Comparison of ENCODE assay signal across 13 cellular contexts in the genomic region with DNA sequence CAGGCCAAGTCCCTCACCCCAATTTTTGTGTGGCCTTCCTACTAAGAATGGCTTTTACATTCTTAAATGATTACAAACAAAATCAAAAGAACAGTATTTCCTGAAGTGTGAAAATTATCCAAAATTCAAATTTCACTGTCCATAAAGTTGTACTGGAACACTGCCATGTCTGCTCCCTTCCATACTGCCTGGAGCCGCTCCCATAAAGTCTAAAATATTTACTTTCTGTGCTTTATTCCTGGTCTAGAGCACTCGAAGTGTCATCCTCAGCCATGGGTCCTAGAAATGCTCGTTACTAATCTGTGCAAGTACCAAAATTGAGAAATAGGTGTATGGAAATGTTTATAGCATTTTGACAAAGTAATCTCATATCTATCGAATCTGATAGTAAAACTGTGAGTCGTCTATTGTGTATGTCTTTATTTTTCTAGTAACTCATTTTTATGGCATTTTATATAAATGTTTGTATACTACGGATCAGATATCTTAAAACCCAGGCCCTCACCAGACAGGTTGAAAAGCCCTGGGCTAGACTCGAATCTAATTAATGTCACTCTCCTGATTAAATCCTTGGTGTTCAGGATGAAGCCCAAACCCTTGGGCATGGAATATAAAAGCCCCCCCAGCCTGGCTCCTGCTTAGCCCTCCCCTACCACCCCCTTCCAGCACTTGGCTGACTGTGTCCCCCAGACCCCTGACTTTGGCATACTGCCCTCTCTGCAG. TPM values are rescaled to one million over a fixed set of nuclear protein-coding genes. Genes with fewer than 3 reads are reported as not detected.
A peak's percentile ranks its signal among the peaks of the same experiment; 100 is the strongest.
DNase-seq lines count a peak whose midpoint lies in the region; ATAC-seq, FAIRE-seq and TF ChIP-seq lines count a peak whose summit lies in the region.
"Had no signal": no experiment of that assay in that cellular context is flagged by ENCODE, and none has a peak within 500 bp of the region (broad histone marks: within the 10 kb centered on the region; RNA-seq: fewer than 3 reads in every experiment).

No MANE protein-coding gene starts in this region.

- no peaks in the 10 kb centered on the region for H3K27me3 Mint-ChIP-seq in activated naive CD4-positive, alpha-beta T cell treated with anti-CD3 and anti-CD28 coated beads for 36 hours (ENCODE audit: low read depth)
- no peaks in the 10 kb centered on the region for H3K27me3 Mint-ChIP-seq in stimulated activated naive B cell treated with anti-CD40 and anti-IgM and Interleukin-4, amounts not matched to agents 10 μg/mL and 1 μg/mL and 100 μg/mL, for 72 hours

- H3K9me3 ChIP-seq in Panc1 (ENCODE audit: control insufficient read depth, insufficient read depth, low read depth, low read length) (no peaks in the 10 kb centered on the region), gastroesophageal sphincter (no peaks in the 10 kb centered on the region), prostate gland (no peaks in the 10 kb centered on the region), A673 (ENCODE audit: low read depth, low read length, poor library complexity, severe bottlenecking) (no peaks in the 10 kb centered on the region)
- H3K9me3 ChIP-seq: upper lobe of right lung had no signal

- 34 to 35% methylated on average over 7 of the region's 7 CpGs for WGBS in gastroesophageal sphincter (ENCODE audit: low coverage in 1 of 2), 2 donors
- 23% methylated on average over 7 of the region's 7 CpGs for WGBS in prostate gland

- TF ChIP-seq POLR2A in gastroesophageal sphincter (IDR thresholded peaks at IDR 0.05) = no peak
- no peak for TF ChIP-seq POLR2A in prostate gland (IDR thresholded peaks at IDR 0.05)
- TF ChIP-seq POLR2A in H54 (IDR thresholded peaks at IDR 0.05; ENCODE audit: low read depth, low read length) = no peak

- intact Hi-C loops in activated naive CD4-positive, alpha-beta T cell treated with anti-CD3 and anti-CD28 coated beads for 36 hours (cut with micrococcal nuclease) = no loop called here
- intact Hi-C loops in Panc1 (cut with micrococcal nuclease; ENCODE audit: unreplicated experiment) = no loop called here
- intact Hi-C loops in prostate gland (cut with DNase I) = loop anchor here (10.0 kb wide), 1 partner anchor 642 kb away; a partner anchor contains a TSS
- intact Hi-C loops in A673 (cut with micrococcal nuclease; ENCODE audit: unreplicated experiment) = no loop called here

- POLR2A ChIA-PET in Panc1 (lab: Charles Lee) (interaction anchor here (1.0 kb wide), 1 partner anchor 19 kb away, joined by 3 read pairs; no protein-coding TSS in a partner anchor), A673 (lab: Charles Lee; ENCODE audit: low non-redundant PET) (interaction anchor here (0.6 kb wide), 1 partner anchor 1029 kb away, joined by 7 read pairs; no protein-coding TSS in a partner anchor)

- TF ChIP-seq CTCF in Panc1 (IDR thresholded peaks at IDR 0.05) (no peak), gastroesophageal sphincter (IDR thresholded peaks at IDR 0.05) (no peak), prostate gland (IDR thresholded peaks at IDR 0.05) (no peak), A673 (conservative IDR thresholded peaks at IDR 0.05; ENCODE audit: low read depth, low read length) (no peak)

- no peak for TF ChIP-seq EP300 in gastroesophageal sphincter (IDR thresholded peaks at IDR 0.05)

- in situ Hi-C loops in Panc1 (cut with HindIII; ENCODE audit: low pct_unique_long_range_greater_than_20kb, low sequenced_read_pairs) = no loop called here

- no peaks in the 10 kb centered on the region for H3K9me3 Mint-ChIP-seq in activated naive CD4-positive, alpha-beta T cell treated with anti-CD3 and anti-CD28 coated beads for 36 hours
- no peaks in the 10 kb centered on the region for H3K9me3 Mint-ChIP-seq in stimulated activated naive B cell treated with anti-CD40 and anti-IgM and Interleukin-4, amounts not matched to agents 10 μg/mL and 1 μg/mL and 100 μg/mL, for 72 hours

- H3K27ac ChIP-seq in Panc1 (ENCODE audit: low read length) = peak overlapping the region; percentile 44; the same call in 1 of the 2 replicates
- H3K27ac ChIP-seq in gastroesophageal sphincter = peak overlapping the region; percentile 20 to 99 (median 60)
- H3K27ac ChIP-seq in prostate gland = peak overlapping the region in 1 of 2 donors; percentile 1
- H3K27ac ChIP-seq in A673 (ENCODE audit: low read depth, low read length, poor library complexity, severe bottlenecking) = no peak overlapping the region
- H3K27ac ChIP-seq: upper lobe of right lung had no signal

- no peak overlapping the region for H3K4me3 Mint-ChIP-seq in activated naive CD4-positive, alpha-beta T cell treated with anti-CD3 and anti-CD28 coated beads for 36 hours
- no peak overlapping the region for H3K4me3 Mint-ChIP-seq in stimulated activated naive B cell treated with anti-CD40 and anti-IgM and Interleukin-4, amounts not matched to agents 10 μg/mL and 1 μg/mL and 100 μg/mL, for 72 hours

- H3K4me1 ChIP-seq in Panc1 (ENCODE audit: control insufficient read depth, insufficient read depth, low read length) (peaks cover 41% of the 10 kb centered on the region), gastroesophageal sphincter (peaks cover 10 to 71% (median 29%) of the 10 kb centered on the region in 3 donors), prostate gland (replicated peaks) (peaks cover 21% of the 10 kb centered on the region), A673 (ENCODE audit: insufficient read depth, low read length, poor library complexity, severe bottlenecking) (peaks cover 39% of the 10 kb centered on the region)

- H3K27me3 ChIP-seq in Panc1 (ENCODE audit: control insufficient read depth, insufficient read depth, low read length) (no peaks in the 10 kb centered on the region), gastroesophageal sphincter (no peaks in the 10 kb centered on the region), prostate gland (replicated peaks; ENCODE audit: insufficient read depth) (no peaks in the 10 kb centered on the region), A673 (replicated peaks; ENCODE audit: insufficient read depth, low read depth, low read length, poor library complexity) (no peaks in the 10 kb centered on the region)
- H3K27me3 ChIP-seq: upper lobe of right lung had no signal

- H3K4me3 ChIP-seq in Panc1 (ENCODE audit: low read depth in 2 of 2, low read length in 2 of 2) = no peak overlapping the region
- H3K4me3 ChIP-seq in gastroesophageal sphincter = peak overlapping the region in 1 of 2 donors; percentile 5
- no peak overlapping the region for H3K4me3 ChIP-seq in prostate gland
- no peak overlapping the region for H3K4me3 ChIP-seq in A673 (ENCODE audit: low read depth, low read length, poor library complexity, severe bottlenecking)
- H3K4me3 ChIP-seq: upper lobe of right lung had no signal

- H3K36me3 Mint-ChIP-seq in activated naive CD4-positive, alpha-beta T cell treated with anti-CD3 and anti-CD28 coated beads for 36 hours (ENCODE audit: low read depth) = peaks cover 37% of the 10 kb centered on the region
- peaks cover 10 to 30% of the 10 kb centered on the region in 2 donors for H3K36me3 Mint-ChIP-seq in stimulated activated naive B cell treated with anti-CD40 and anti-IgM and Interleukin-4, amounts not matched to agents 10 μg/mL and 1 μg/mL and 100 μg/mL, for 72 hours

- CTCF ChIA-PET in activated naive CD4-positive, alpha-beta T cell treated with anti-CD3 and anti-CD28 coated beads for 36 hours (lab: Charles Lee) = interaction anchor here (0.7 to 1.7 kb wide), 2 partner anchors 19 to 642 kb away, joined by 3 read pairs; no protein-coding TSS in a partner anchor
- CTCF ChIA-PET in Panc1 (lab: Charles Lee) (interaction anchor here (0.5 to 0.6 kb wide), 3 partner anchors 7 to 184 kb away, joined by 3 to 7 read pairs (median 3); no protein-coding TSS in a partner anchor), A673 (lab: Charles Lee) (no interaction called here)

- H3K4me1 Mint-ChIP-seq in activated naive CD4-positive, alpha-beta T cell treated with anti-CD3 and anti-CD28 coated beads for 36 hours (ENCODE audit: low read depth) = peaks cover 49% of the 10 kb centered on the region
- peaks cover 33 to 57% of the 10 kb centered on the region in 2 donors for H3K4me1 Mint-ChIP-seq in stimulated activated naive B cell treated with anti-CD40 and anti-IgM and Interleukin-4, amounts not matched to agents 10 μg/mL and 1 μg/mL and 100 μg/mL, for 72 hours

- H3K27ac Mint-ChIP-seq in activated naive CD4-positive, alpha-beta T cell treated with anti-CD3 and anti-CD28 coated beads for 36 hours = peak overlapping the region; percentile 11
- H3K27ac Mint-ChIP-seq in stimulated activated naive B cell treated with anti-CD40 and anti-IgM and Interleukin-4, amounts not matched to agents 10 μg/mL and 1 μg/mL and 100 μg/mL, for 72 hours = peak overlapping the region; percentile 52

- ATAC-seq in Panc1 (no peak), gastroesophageal sphincter (no peak)
- no peak for ATAC-seq in stimulated activated naive B cell treated with anti-CD40 and anti-IgM and Interleukin-4, amounts not matched to agents 10 μg/mL and 1 μg/mL and 100 μg/mL, for 72 hours (replicated peaks)
- ATAC-seq: sciatic nerve had no signal

- H3K36me3 ChIP-seq in Panc1 (ENCODE audit: control insufficient read depth, insufficient read depth, low read length) = peaks cover 8% of the 10 kb centered on the region
- peaks cover 4 to 41% of the 10 kb centered on the region in 2 donors for H3K36me3 ChIP-seq in gastroesophageal sphincter
- no peaks in the 10 kb centered on the region for H3K36me3 ChIP-seq in prostate gland
- H3K36me3 ChIP-seq in A673 (ENCODE audit: insufficient read depth, low read length, poor library complexity, severe bottlenecking) = peaks cover 44% of the 10 kb centered on the region

- DNase-seq in activated naive CD4-positive, alpha-beta T cell treated with anti-CD3 and anti-CD28 coated beads for 36 hours = no peak
- no peak for DNase-seq in activated naive CD4-positive, alpha-beta T cell (lab: John Stamatoyannopoulos, UW)
- DNase-seq in Panc1 (ENCODE audit: low read depth, low spot score) (no peak), prostate gland (ENCODE audit: low spot score) (no peak), H54 (ENCODE audit: insufficient read length, low spot score) (no peak), A673 (ENCODE audit: low spot score) (no peak)
- DNase-seq in stimulated activated naive B cell treated with anti-CD40 and anti-IgM and Interleukin-4, amounts not matched to agents 10 μg/mL and 1 μg/mL and 100 μg/mL, for 72 hours = no peak
- DNase-seq: effector CD4-positive, alpha-beta T cell; H7; NCI-H2029 treated with DMSO at 0.1 percent for 48 hours; upper lobe of right lung had no signal

- FAIRE-seq in H54 (lab: Jason Lieb, UNC) = no peak

- BruUV-seq in Panc1 (replicated peaks; lab: Mats Ljungman, UMichigan) = no TSS peak
- BruUV-seq in A673 (replicated peaks; lab: Mats Ljungman, UMichigan) = no TSS peak

RNA-seq across cellular contexts. Expression of a gene that starts 4.9 kb away (rescaled TPM):
- 100 to 1,000 TPM; 132 to 138 TPM for total RNA-seq in activated naive CD4-positive, alpha-beta T cell treated with anti-CD3 and anti-CD28 coated beads for 36 hours
- total RNA-seq in Panc1 (2021; ENCODE audit: unreplicated experiment) (58.2 TPM), gastroesophageal sphincter (100 to 1,000 TPM in 1 of 4 donors, 10 to 100 TPM in 3; 78.2 to 139 (median 92.8) TPM), prostate gland (10 to 100 TPM; 28.7 to 36.4 TPM), A673 (2021) (147 and 174 TPM in 2 replicates)
- 19.9 TPM for polyA plus RNA-seq in Panc1 (2012; ENCODE audit: insufficient read length)
